ENCODE assay signal across 8 cellular contexts in the genomic region with DNA sequence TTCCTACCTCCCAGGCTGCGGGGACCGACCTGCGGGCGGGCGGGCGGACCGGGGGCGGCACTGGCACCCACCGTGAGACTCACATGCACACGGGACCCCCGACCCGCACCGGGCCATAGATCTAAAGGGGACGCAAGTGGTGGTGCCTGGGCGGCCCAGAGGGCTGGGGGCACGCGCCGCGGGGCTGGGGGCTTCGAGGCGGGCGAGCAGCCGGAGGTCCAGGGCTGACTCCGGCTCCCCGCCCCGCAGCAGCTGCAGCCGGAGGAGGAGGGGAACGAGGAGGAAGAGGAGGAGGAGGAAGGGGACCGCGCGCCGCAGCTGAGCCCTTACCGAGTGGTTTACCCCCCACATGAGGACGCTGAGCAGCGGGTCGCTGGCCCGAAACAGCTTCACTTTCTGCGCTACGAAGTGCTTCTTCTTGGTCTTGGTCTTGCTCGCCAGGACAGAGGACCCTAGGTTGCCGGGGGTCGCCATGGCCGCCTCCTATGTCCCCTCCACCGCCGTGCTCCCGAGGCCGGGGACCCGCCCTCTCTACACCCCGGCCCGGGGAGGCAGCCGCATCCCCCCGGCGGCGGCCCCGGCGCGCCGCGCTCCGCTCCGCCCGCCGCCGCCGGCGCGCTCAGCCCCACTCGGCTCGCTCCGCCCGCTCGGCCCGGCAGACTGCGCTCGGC. TPM values are rescaled to one million over a fixed set of nuclear protein-coding genes. Genes with fewer than 3 reads are reported as not detected.
DNase-seq lines count a peak whose midpoint lies in the region; ATAC-seq and TF ChIP-seq lines count a peak whose summit lies in the region.

No MANE protein-coding gene starts in this region.

- peaks cover 6% of the 10 kb centered on the region for H3K4me1 ChIP-seq in SJCRH30

- H3K9me3 ChIP-seq in SJCRH30 (replicated peaks), result no peaks in the 10 kb centered on the region

- no peaks in the 10 kb centered on the region for H3K27me3 ChIP-seq in SJCRH30

- H3K27ac ChIP-seq in SJCRH30, result peak overlapping the region; percentile 36; the same call in 1 of the 2 replicates

- peak; percentile 19 for ATAC-seq in HG03108 (IDR thresholded peaks at IDR 0.05; ENCODE audit: unreplicated experiment)

- DNase-seq in NCI-H748 (lab: John Stamatoyannopoulos, UW; ENCODE audit: unreplicated experiment) (peak; percentile 47), NCI-H748 treated with DMSO at 0.1 percent for 48 hours (lab: John Stamatoyannopoulos, UW) (no peak), SJCRH30 (peak; percentile 33 to 50), astrocyte of the cerebellum (ENCODE audit: low read depth) (no peak), iris pigment epithelial cell (ENCODE audit: low read depth) (peak; percentile 27), pons (ENCODE audit: low spot score) (no peak)
- peak; percentile 17 for DNase-seq in stimulated activated CD4-positive, alpha-beta T cell treated with anti-CD3 and anti-CD28 coated beads, Interleukin-2, amount 100 ng/mL, for 4 hours (ENCODE audit: low read depth)

- in situ Hi-C loops in astrocyte of the cerebellum (cut with HindIII; ENCODE audit: low sequenced_read_pairs), result no loop called here

- peak overlapping the region; percentile 99 for H3K4me3 ChIP-seq in SJCRH30
- H3K4me3 ChIP-seq in astrocyte of the cerebellum (ENCODE audit: low read depth, low read length), result peak overlapping the region; percentile 89

- H3K36me3 ChIP-seq in SJCRH30, result no peaks in the 10 kb centered on the region

- no peak for TF ChIP-seq CTCF in astrocyte of the cerebellum (IDR thresholded peaks at IDR 0.05; ENCODE audit: low read depth, low read length, missing control alignments)

RNA-seq across cellular contexts. Expression of a gene that starts 0.4 kb away (rescaled TPM):
- total RNA-seq in SJCRH30 (2014; rRNA removed; shearing (Covaris generic)), result 23.2 and 27.9 TPM in 2 replicates

Comparison
In these comparisons a context has a peak if more than half of its experiments do, and no peak if none do; other contexts are left out.
1. DNase-seq: peak in NCI-H748 (single experiment), SJCRH30 (2 of 2), iris pigment epithelial cell (single experiment) and stimulated activated CD4-positive, alpha-beta T cell treated with anti-CD3 and anti-CD28 coated beads, Interleukin-2, amount 100 ng/mL, for 4 hours (single experiment); none in NCI-H748 treated with DMSO at 0.1 percent for 48 hours (single experiment), astrocyte of the cerebellum (single experiment) and pons (single experiment).